ENCODE assay signal across 8 cellular contexts in genomic region chr2:206084468-206084869, GRCh38. TPM values are rescaled to one million over a fixed set of nuclear protein-coding genes. Genes with fewer than 3 reads are reported as not detected.
DNase-seq lines count a peak whose midpoint lies in the region; ATAC-seq and TF ChIP-seq lines count a peak whose summit lies in the region.

No MANE protein-coding gene starts in this region.

- H3K9ac ChIP-seq in KMS-11 = peak overlapping the region; percentile 99

- H3K27me3 Mint-ChIP-seq in immature natural killer cell (ENCODE audit: low read depth in 3 of 3) = peaks cover 11 to 18% (median 16%) of the 10 kb centered on the region in 3 donors

- in situ Hi-C loops in gastrocnemius medialis (cut with MboI; ENCODE audit: low sequenced_read_pairs in 4 of 4) = loop anchor here in 1 of 4 donors (10.0 kb wide), 1 partner anchor 70 kb away; the partner anchor contains the start of genes EEF1B2 and NDUFS1

- H3K4me3 ChIP-seq in DOHH2 (ENCODE audit: low read length) = peak overlapping the region; percentile 95
- H3K4me3 ChIP-seq in KMS-11 (IDR thresholded peaks at IDR 0.05; ENCODE audit: insufficient read depth, low read depth, low read length) = peak overlapping the region; percentile 93
- H3K4me3 ChIP-seq in gastrocnemius medialis = peak overlapping the region; percentile 79 to 91 (median 90)

- ATAC-seq in SK-N-SH treated with all-trans-retinoic acid at 6 μM for 48 hours (peak; percentile 82), gastrocnemius medialis (peak; percentile 59 to 64), GM21576 (IDR thresholded peaks at IDR 0.05; ENCODE audit: unreplicated experiment) (no peak), HG03097 (IDR thresholded peaks at IDR 0.05; ENCODE audit: low FRiP score, unreplicated experiment) (no peak)

- H2AFZ ChIP-seq in KMS-11 (ENCODE audit: low read depth) = peak overlapping the region; percentile 71

- H3F3A ChIP-seq in DOHH2 (ENCODE audit: control insufficient read depth, insufficient read depth) = 0 out of 2 replicates have a peak, but pooled peaks cover 2% of the 10 kb centered on the region

- H3K9me3 Mint-ChIP-seq in immature natural killer cell = no peaks in the 10 kb centered on the region

- no peaks in the 10 kb centered on the region for H3K9me2 ChIP-seq in DOHH2 (replicated peaks; ENCODE audit: control insufficient read depth, low read length)

- peak overlapping the region; percentile 93 for H3K4me2 ChIP-seq in DOHH2 (ENCODE audit: low read length)
- H3K4me2 ChIP-seq in KMS-11 = peak overlapping the region; percentile 99

- H3K79me2 ChIP-seq in DOHH2 (ENCODE audit: control insufficient read depth, low read length) (peaks cover 81% of the 10 kb centered on the region), KMS-11 (ENCODE audit: insufficient read depth, low read depth) (peaks cover 64% of the 10 kb centered on the region)

- no peaks in the 10 kb centered on the region for H4K20me1 ChIP-seq in DOHH2 (ENCODE audit: control insufficient read depth, insufficient read depth, low read depth, low read length)
- peaks cover 5% of the 10 kb centered on the region for H4K20me1 ChIP-seq in KMS-11 (ENCODE audit: insufficient read depth)

- H3K27ac Mint-ChIP-seq in immature natural killer cell = peak overlapping the region; percentile 88 to 98 (median 96)

- H3K4me3 Mint-ChIP-seq in immature natural killer cell = peak overlapping the region; percentile 97 to 99 (median 97)

- H3K27me3 ChIP-seq in DOHH2 (ENCODE audit: control insufficient read depth, low read length) (no peaks in the 10 kb centered on the region), KMS-11 (ENCODE audit: insufficient read depth, low read depth) (no peaks in the 10 kb centered on the region), gastrocnemius medialis (no peaks in the 10 kb centered on the region)

- H3K9me3 ChIP-seq in DOHH2 (ENCODE audit: control insufficient read depth, insufficient read depth, low read length) = no peaks in the 10 kb centered on the region
- H3K9me3 ChIP-seq in gastrocnemius medialis = no peaks in the 10 kb centered on the region

- DNase-seq in cerebellar cortex (ENCODE audit: low spot score) (peak; percentile 88), immature natural killer cell (peak; percentile 16 to 23 (median 18)), gastrocnemius medialis (peak; percentile 69 to 74)

- no peaks in the 10 kb centered on the region for H3K36me3 Mint-ChIP-seq in immature natural killer cell

- H3K4me1 ChIP-seq in DOHH2 (ENCODE audit: control insufficient read depth, low read length) (peaks cover 29% of the 10 kb centered on the region), KMS-11 (ENCODE audit: low read depth, poor library complexity, severe bottlenecking) (peaks cover 23% of the 10 kb centered on the region), gastrocnemius medialis (peaks cover 11 to 24% of the 10 kb centered on the region in 2 donors)

- peaks cover 48 to 56% of the 10 kb centered on the region in 2 donors for H3K4me1 Mint-ChIP-seq in immature natural killer cell

- intact Hi-C loops in gastrocnemius medialis (cut with DNase I; ENCODE audit: low total_unique reads) = no loop called here

- H3K27ac ChIP-seq in DOHH2 (ENCODE audit: low read depth, low read length) (peak overlapping the region; percentile 91), KMS-11 (peak overlapping the region; percentile 93), gastrocnemius medialis (peak overlapping the region; percentile 94 to 99 (median 97))

- peak; percentile 65 to 75 for TF ChIP-seq POLR2A in gastrocnemius medialis (IDR thresholded peaks at IDR 0.05)

- TF ChIP-seq CTCF in DOHH2 (IDR thresholded peaks at IDR 0.05; ENCODE audit: low read depth, low read length, poor library complexity, severe bottlenecking) (no peak), KMS-11 (conservative IDR thresholded peaks at IDR 0.05; ENCODE audit: low read depth, low read length) (no peak), gastrocnemius medialis (IDR thresholded peaks at IDR 0.05 in 4 of 5, conservative IDR thresholded peaks at IDR 0.05 in 1 of 5) (no peak)

- H3K36me3 ChIP-seq in DOHH2 (ENCODE audit: control insufficient read depth, low read length) = peaks cover 8% of the 10 kb centered on the region; the same call in 1 of the 2 replicates
- H3K36me3 ChIP-seq in KMS-11 (ENCODE audit: insufficient read depth) = no peaks in the 10 kb centered on the region
- H3K36me3 ChIP-seq in gastrocnemius medialis = no peaks in the 10 kb centered on the region

TF ChIP-seq in SK-N-SH treated with all-trans-retinoic acid at 6 μM for 48 hours, 23 proteins besides CTCF, POLR2A, EP300 and RAD21:
- TF ChIP-seq ZNF8 (CRISPR knock-in tag; IDR thresholded peaks at IDR 0.05) = no peak
- no peak for TF ChIP-seq PPARA (CRISPR knock-in tag; IDR thresholded peaks at IDR 0.05; ENCODE audit: borderline replicate concordance)
- TF ChIP-seq RARB (CRISPR knock-in tag; IDR thresholded peaks at IDR 0.05) = no peak
- TF ChIP-seq ZNF70 (CRISPR knock-in tag; IDR thresholded peaks at IDR 0.05) = peak; percentile 79
- no peak for TF ChIP-seq SNAI2 (CRISPR knock-in tag; IDR thresholded peaks at IDR 0.05)
- no peak for TF ChIP-seq ZFP30 (CRISPR knock-in tag; IDR thresholded peaks at IDR 0.05)
- no peak for TF ChIP-seq CSDC2 (CRISPR knock-in tag; IDR thresholded peaks at IDR 0.05)
- TF ChIP-seq ZFP3 (CRISPR knock-in tag; IDR thresholded peaks at IDR 0.05) = peak; percentile 82
- no peak for TF ChIP-seq ZNF565 (CRISPR knock-in tag; conservative IDR thresholded peaks at IDR 0.05; ENCODE audit: low read depth)
- no peak for TF ChIP-seq ISL1 (CRISPR knock-in tag; IDR thresholded peaks at IDR 0.05)
- TF ChIP-seq, protein P1, sequence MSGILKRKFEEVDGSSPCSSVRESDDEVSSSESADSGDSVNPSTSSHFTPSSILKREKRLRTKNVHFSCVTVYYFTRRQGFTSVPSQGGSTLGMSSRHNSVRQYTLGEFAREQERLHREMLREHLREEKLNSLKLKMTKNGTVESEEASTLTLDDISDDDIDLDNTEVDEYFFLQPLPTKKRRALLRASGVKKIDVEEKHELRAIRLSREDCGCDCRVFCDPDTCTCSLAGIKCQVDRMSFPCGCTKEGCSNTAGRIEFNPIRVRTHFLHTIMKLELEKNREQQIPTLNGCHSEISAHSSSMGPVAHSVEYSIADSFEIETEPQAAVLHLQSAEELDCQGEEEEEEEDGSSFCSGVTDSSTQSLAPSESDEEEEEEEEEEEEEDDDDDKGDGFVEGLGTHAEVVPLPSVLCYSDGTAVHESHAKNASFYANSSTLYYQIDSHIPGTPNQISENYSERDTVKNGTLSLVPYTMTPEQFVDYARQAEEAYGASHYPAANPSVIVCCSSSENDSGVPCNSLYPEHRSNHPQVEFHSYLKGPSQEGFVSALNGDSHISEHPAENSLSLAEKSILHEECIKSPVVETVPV (CRISPR knock-in tag; IDR thresholded peaks at IDR 0.05) = no peak
- no peak for TF ChIP-seq BACH2 (CRISPR knock-in tag; IDR thresholded peaks at IDR 0.05; ENCODE audit: borderline replicate concordance)

RNA-seq across cellular contexts. Expression of gene INO80D, which starts 1.5 kb away (rescaled TPM):
- 10 to 100 TPM in 1 of 3 donors, 1 to 10 TPM in 2; 6.7 to 13.4 (median 7.7) TPM for polyA plus RNA-seq in immature natural killer cell
- total RNA-seq in gastrocnemius medialis = 10 to 100 TPM; 11.3 to 16.9 (median 14.6) TPM

Comparison
In these comparisons a context has a peak if more than half of its experiments do, and no peak if none do; other contexts are left out.
1. ATAC-seq: peak in SK-N-SH treated with all-trans-retinoic acid at 6 μM for 48 hours (single experiment) and gastrocnemius medialis (2 of 2); none in GM21576 (single experiment) and HG03097 (single experiment).
2. DNase-seq: peak in every context shown above with its lines; median percentile 88 in cerebellar cortex; 72 in gastrocnemius medialis; 18 in immature natural killer cell.
3. Peak in every context shown above with its lines, with median percentiles within 50 percentile points of each other: H3K27ac ChIP-seq and H3K4me3 ChIP-seq.